In genomic region chr17:68612228-68612922, GRCh38 we compare ENCODE assay signal across 23 cellular contexts. TPM values are rescaled to one million over a fixed set of nuclear protein-coding genes. Genes with fewer than 3 reads are reported as not detected.
"Had no signal": no experiment of that assay in that cellular context is flagged by ENCODE, and none has a peak within 500 bp of the region (broad histone marks: within the 10 kb centered on the region; RNA-seq: fewer than 3 reads in every experiment).

No MANE protein-coding gene starts in this region.

- H3K4me1 ChIP-seq: uterus had no signal

- H3K36me3 ChIP-seq: heart left ventricle, uterus had no signal

- ATAC-seq: body of pancreas; heart left ventricle; mucosa of descending colon; natural killer cell treated with Interleukin-12 subunit alpha and Interleukin-12 subunit beta and Interleukin-15 and Interleukin-18, amount 100 ng/mL, for 72 hours; right cardiac atrium; stimulated activated effector memory CD8-positive, alpha-beta T cell treated with anti-CD3 and anti-CD28 coated beads, Interleukin-12 subunit alpha, Interleukin-12 subunit beta, amount 100 ng/mL, for 72 hours had no signal

- H3K27me3 ChIP-seq: body of pancreas, heart left ventricle, uterus had no signal

- H3K27ac ChIP-seq: body of pancreas, coronary artery, dorsolateral prefrontal cortex, heart left ventricle, VCaP had no signal

- H3K4me3 ChIP-seq: body of pancreas, coronary artery, dorsolateral prefrontal cortex, heart left ventricle, lung, mucosa of descending colon, uterus had no signal

- DNase-seq: activated CD4-positive, alpha-beta T cell treated with anti-CD3 and anti-CD28 coated beads for 4 hours; activated CD4-positive, alpha-beta T cell treated with anti-CD3 and anti-CD28 coated beads, Interleukin-2, amount 50 U/mL, for 4 hours; activated effector memory CD4-positive, alpha-beta T cell treated with Interleukin-2 at 50 U/mL for 16 hours; activated naive CD4-positive, alpha-beta T cell treated with Interleukin-2 at 50 U/mL for 16 hours; aorta; body of pancreas; dorsolateral prefrontal cortex; effector memory CD4-positive, alpha-beta T cell; erythroblast; foreskin fibroblast; heart left ventricle; mucosa of descending colon; posterior cingulate gyrus; right cardiac atrium; stimulated activated CD4-positive, alpha-beta T cell treated with anti-CD3 and anti-CD28 coated beads, Interleukin-4, amount 100 ng/mL, for 24 hours; substantia nigra; T-helper 1 cell; uterus had no signal

RNA-seq across cellular contexts. Expression of gene FAM20A, which starts 11.2 kb away (rescaled TPM):
- total RNA-seq: natural killer cell treated with Interleukin-12 subunit alpha and Interleukin-12 subunit beta and Interleukin-15 and Interleukin-18, amount 100 ng/mL, for 72 hours had no signal
